In genomic region chr16:14528306-14528948, GRCh38 we compare ENCODE assay signal across 10 cellular contexts.
DNase-seq lines count a peak whose midpoint lies in the region; ATAC-seq, FAIRE-seq and TF ChIP-seq lines count a peak whose summit lies in the region.
"Had no signal": no experiment of that assay in that cellular context is flagged by ENCODE, and none has a peak within 500 bp of the region (broad histone marks: within the 10 kb centered on the region; RNA-seq: fewer than 3 reads in every experiment).

No MANE protein-coding gene starts in this region.

- H3K9me3 ChIP-seq in MM.1S (replicated peaks; ENCODE audit: insufficient read depth, low read length) (no peaks in the 10 kb centered on the region), esophagus squamous epithelium (no peaks in the 10 kb centered on the region), psoas muscle (no peaks in the 10 kb centered on the region), small intestine (ENCODE audit: control insufficient read depth, low read depth) (no peaks in the 10 kb centered on the region)

- ATAC-seq in psoas muscle: peak; percentile 38 to 54 (median 46)

- no peak for FAIRE-seq in RCC 7860 (lab: Jason Lieb, UNC)
- FAIRE-seq in small intestine (lab: Jason Lieb, UNC): no peak

- H3K79me2 ChIP-seq in MM.1S (ENCODE audit: low read length): no peaks in the 10 kb centered on the region

- in situ Hi-C loops in brain microvascular endothelial cell (cut with HindIII; ENCODE audit: low pct_ligation_motif_present, low sequenced_read_pairs): no loop called here

- intact Hi-C loops in esophagus squamous epithelium (cut with DNase I) (loop anchor here (5.0 kb wide), 1 partner anchor 226 kb away; no protein-coding TSS in a partner anchor), psoas muscle (cut with DNase I) (loop anchor here (5.0 to 10.0 kb wide), 6 partner anchors 41 to 604 kb away; partner anchors contain the start of gene ERCC4 (in 1 of the 2))

- DNase-seq in AG10803 (ENCODE audit: low read depth) (no peak), MM.1S (no peak), esophagus squamous epithelium (lab: John Stamatoyannopoulos, UW) (no peak), psoas muscle (no peak), RCC 7860 (ENCODE audit: low spot score) (no peak), brain microvascular endothelial cell (no peak), small intestine (no peak), HPDE6-E6E7 (ENCODE audit: extremely low spot score) (no peak)

- H3K4me1 ChIP-seq in MM.1S (ENCODE audit: low read length): peaks cover 12% of the 10 kb centered on the region
- peaks cover 8 to 34% (median 23%) of the 10 kb centered on the region in 3 donors for H3K4me1 ChIP-seq in esophagus squamous epithelium
- peaks cover 26% of the 10 kb centered on the region for H3K4me1 ChIP-seq in psoas muscle
- H3K4me1 ChIP-seq in small intestine (ENCODE audit: control insufficient read depth in 2 of 2, insufficient read depth in 1 of 2, low read depth in 1 of 2, low read length in 1 of 2): peaks cover 0 to 2% of the 10 kb centered on the region in 2 donors
- H3K4me1 ChIP-seq: BLaER1 had no signal

- no peaks in the 10 kb centered on the region for H4K20me1 ChIP-seq in MM.1S (ENCODE audit: insufficient read depth, low read length)
- H4K20me1 ChIP-seq: BLaER1 had no signal

- peak overlapping the region; percentile 41 for H3K4me3 ChIP-seq in AG10803 (ENCODE audit: low read length)
- no peak overlapping the region for H3K4me3 ChIP-seq in MM.1S (ENCODE audit: low read length)
- H3K4me3 ChIP-seq in esophagus squamous epithelium: no peak overlapping the region
- peak overlapping the region; percentile 53 for H3K4me3 ChIP-seq in psoas muscle
- H3K4me3 ChIP-seq in brain microvascular endothelial cell (ENCODE audit: low read depth, low read length): no peak overlapping the region
- H3K4me3 ChIP-seq in small intestine (ENCODE audit: low read depth in 1 of 2, low read length in 2 of 2): no peak overlapping the region
- H3K4me3 ChIP-seq: BLaER1, cardiac muscle cell had no signal

- H2AFZ ChIP-seq in MM.1S (ENCODE audit: low read length): 0 out of 2 replicates have a peak overlapping the region, but pooled peaks have one; percentile 43

- H3K27me3 ChIP-seq in MM.1S (replicated peaks; ENCODE audit: insufficient read depth, low read length): no peaks in the 10 kb centered on the region
- H3K27me3 ChIP-seq in esophagus squamous epithelium: no peaks in the 10 kb centered on the region
- no peaks in the 10 kb centered on the region for H3K27me3 ChIP-seq in psoas muscle (ENCODE audit: insufficient read depth in 3 of 3, low read length in 2 of 3)
- no peaks in the 10 kb centered on the region for H3K27me3 ChIP-seq in brain microvascular endothelial cell (replicated peaks)
- H3K27me3 ChIP-seq in small intestine (ENCODE audit: control insufficient read depth in 2 of 2, insufficient read depth in 2 of 2, low read length in 2 of 2): no peaks in the 10 kb centered on the region
- H3K27me3 ChIP-seq: BLaER1, cardiac muscle cell had no signal

- no peak overlapping the region for H3K9ac ChIP-seq in MM.1S (ENCODE audit: low read length)
- H3K9ac ChIP-seq: BLaER1 had no signal

- peak overlapping the region; percentile 73; the same call in 1 of the 2 replicates for H3K4me2 ChIP-seq in MM.1S (ENCODE audit: low read depth, low read length)
- H3K4me2 ChIP-seq: BLaER1 had no signal

- 67 to 79% methylated on average over 7 of the region's 7 CpGs for WGBS in esophagus squamous epithelium, 2 donors
- 41 to 61% (median 49%) methylated on average over 7 of the region's 7 CpGs for WGBS in psoas muscle, 3 donors
- 76 to 78% (median 78%) methylated on average over 7 of the region's 7 CpGs for WGBS in small intestine, 3 donors

- H3K36me3 ChIP-seq in MM.1S (replicated peaks; ENCODE audit: insufficient read depth, low read length) (no peaks in the 10 kb centered on the region), esophagus squamous epithelium (peaks cover 0 to 8% (median 0%) of the 10 kb centered on the region in 3 donors), psoas muscle (ENCODE audit: insufficient read depth in 1 of 2, low read depth in 1 of 2) (no peaks in the 10 kb centered on the region), brain microvascular endothelial cell (replicated peaks) (no peaks in the 10 kb centered on the region), small intestine (ENCODE audit: control insufficient read depth in 2 of 2, insufficient read depth in 2 of 2, low read length in 2 of 2) (peaks cover 0 to under 1% of the 10 kb centered on the region in 2 donors)
- H3K36me3 ChIP-seq: cardiac muscle cell had no signal

- TF ChIP-seq POLR2A in esophagus squamous epithelium (IDR thresholded peaks at IDR 0.05): no peak

- TF ChIP-seq CTCF in AG10803 (conservative IDR thresholded peaks at IDR 0.05; ENCODE audit: low read length): no peak
- no peak for TF ChIP-seq CTCF in MM.1S (IDR thresholded peaks at IDR 0.05; ENCODE audit: low read length)
- no peak for TF ChIP-seq CTCF in esophagus squamous epithelium (IDR thresholded peaks at IDR 0.05)
- no peak for TF ChIP-seq CTCF in psoas muscle (IDR thresholded peaks at IDR 0.05)
- no peak for TF ChIP-seq CTCF in brain microvascular endothelial cell (IDR thresholded peaks at IDR 0.05; ENCODE audit: low read depth, low read length, missing control alignments)

- H3K27ac ChIP-seq in MM.1S (ENCODE audit: low read length) (no peak overlapping the region), esophagus squamous epithelium (peak overlapping the region in 3 of 4 donors; percentile 29 to 51 (median 49)), psoas muscle (peak overlapping the region; percentile 87), brain microvascular endothelial cell (no peak overlapping the region), small intestine (ENCODE audit: low read depth in 1 of 2, low read length in 1 of 2) (no peak overlapping the region)
- H3K27ac ChIP-seq: BLaER1, cardiac muscle cell had no signal

- no peaks in the 10 kb centered on the region for H3F3A ChIP-seq in MM.1S (ENCODE audit: insufficient read depth, low read length)

- no peaks in the 10 kb centered on the region for H3K9me2 ChIP-seq in MM.1S (replicated peaks; ENCODE audit: insufficient read depth, low read length)

Comparison
In these comparisons a context has a peak if more than half of its experiments do, and no peak if none do; other contexts are left out.
1. H3K4me3 ChIP-seq: peak in AG10803 (single experiment) and psoas muscle (single experiment); none in MM.1S (single experiment), esophagus squamous epithelium (0 of 4), brain microvascular endothelial cell (single experiment) and small intestine (0 of 2).
2. H3K27ac ChIP-seq: peak in esophagus squamous epithelium (3 of 4) and psoas muscle (single experiment); none in MM.1S (single experiment), brain microvascular endothelial cell (single experiment) and small intestine (0 of 2).